Comparison of ENCODE assay signal across 25 cellular contexts in genomic region chr4:108813261-108813660, GRCh38. TPM values are rescaled to one million over a fixed set of nuclear protein-coding genes. Genes with fewer than 3 reads are reported as not detected.
"Had no signal": no experiment of that assay in that cellular context is flagged by ENCODE, and none has a peak within 500 bp of the region (broad histone marks: within the 10 kb centered on the region; RNA-seq: fewer than 3 reads in every experiment).

No MANE protein-coding gene starts in this region.

- H3K36me3 Mint-ChIP-seq: immature natural killer cell; natural killer cell treated with Interleukin-12 subunit alpha and Interleukin-12 subunit beta and Interleukin-15 and Interleukin-18, amount 100 ng/mL, for 72 hours; stimulated activated memory B cell treated with anti-CD40 and anti-IgM and Interleukin-4, amounts not matched to agents 10 μg/mL and 1 μg/mL and 100 μg/mL, for 72 hours had no signal

- H3K4me3 Mint-ChIP-seq: immature natural killer cell; natural killer cell treated with Interleukin-12 subunit alpha and Interleukin-12 subunit beta and Interleukin-15 and Interleukin-18, amount 100 ng/mL, for 72 hours; stimulated activated memory B cell treated with anti-CD40 and anti-IgM and Interleukin-4, amounts not matched to agents 10 μg/mL and 1 μg/mL and 100 μg/mL, for 72 hours; stimulated activated naive CD8-positive, alpha-beta T cell treated with anti-CD3 and anti-CD28 coated beads, Interleukin-15, Interleukin-2, amounts not matched to agents 100 ng/mL and 50 ng/mL, for 24 hours had no signal

- H3K4me1 Mint-ChIP-seq: immature natural killer cell; stimulated activated memory B cell treated with anti-CD40 and anti-IgM and Interleukin-4, amounts not matched to agents 10 μg/mL and 1 μg/mL and 100 μg/mL, for 72 hours had no signal

- H3K4me1 ChIP-seq: esophagus muscularis mucosa, gastroesophageal sphincter, left ventricle myocardium inferior, lower lobe of right lung, pancreas, tibial artery, upper lobe of right lung, vagina had no signal

- H3K9me3 ChIP-seq: esophagus muscularis mucosa, gastroesophageal sphincter, left ventricle myocardium inferior, lower lobe of right lung, pancreas, tibial artery, upper lobe of right lung, vagina had no signal

- H3K27me3 ChIP-seq: esophagus muscularis mucosa, gastroesophageal sphincter, pancreas, tibial artery, upper lobe of right lung, vagina had no signal

- H3K36me3 ChIP-seq: esophagus muscularis mucosa, gastroesophageal sphincter, left ventricle myocardium inferior, lower lobe of right lung, pancreas, tibial artery, upper lobe of right lung, vagina had no signal

- H3K27me3 Mint-ChIP-seq: progenitor cell of endocrine pancreas; stimulated activated memory B cell treated with anti-CD40 and anti-IgM and Interleukin-4, amounts not matched to agents 10 μg/mL and 1 μg/mL and 100 μg/mL, for 72 hours had no signal

- H3K4me3 ChIP-seq: esophagus muscularis mucosa, gastroesophageal sphincter, left ventricle myocardium inferior, lower lobe of right lung, pancreas, tibial artery, upper lobe of right lung, vagina had no signal

- H3K27ac Mint-ChIP-seq: immature natural killer cell; natural killer cell treated with Interleukin-12 subunit alpha and Interleukin-12 subunit beta and Interleukin-15 and Interleukin-18, amount 100 ng/mL, for 72 hours; progenitor cell of endocrine pancreas; stimulated activated memory B cell treated with anti-CD40 and anti-IgM and Interleukin-4, amounts not matched to agents 10 μg/mL and 1 μg/mL and 100 μg/mL, for 72 hours; stimulated activated naive CD8-positive, alpha-beta T cell treated with anti-CD3 and anti-CD28 coated beads, Interleukin-15, Interleukin-2, amounts not matched to agents 100 ng/mL and 50 ng/mL, for 24 hours had no signal

- ATAC-seq: gastroesophageal sphincter; left cardiac atrium; lower lobe of right lung; natural killer cell treated with Interleukin-12 subunit alpha and Interleukin-12 subunit beta and Interleukin-15 and Interleukin-18, amount 100 ng/mL, for 72 hours; pancreas; right cardiac atrium; stimulated activated memory B cell treated with anti-CD40 and anti-IgM and Interleukin-4, amounts not matched to agents 10 μg/mL and 1 μg/mL and 100 μg/mL, for 72 hours; upper lobe of right lung had no signal

- DNase-seq: effector memory CD4-positive, alpha-beta T cell; immature natural killer cell; kidney; left cardiac atrium; left ventricle myocardium inferior; lower lobe of right lung; mesenchymal stem cell; midbrain; occipital lobe; pancreas; right cardiac atrium; small intestine; stimulated activated CD4-positive, alpha-beta T cell treated with anti-CD3 and anti-CD28 coated beads, Interleukin-12 subunit alpha, Interleukin-12 subunit beta, amount 100 ng/mL, for 4 hours; stimulated activated CD8-positive, alpha-beta memory T cell treated with anti-CD3 and anti-CD28 coated beads, Interleukin-4, amount 100 ng/mL, for 48 hours; tibial artery; upper lobe of right lung had no signal

- H3K27ac ChIP-seq: epithelial cell of prostate, esophagus muscularis mucosa, gastroesophageal sphincter, left ventricle myocardium inferior, lower lobe of right lung, pancreas, tibial artery, upper lobe of right lung, vagina had no signal

- H3K9me3 Mint-ChIP-seq: natural killer cell treated with Interleukin-12 subunit alpha and Interleukin-12 subunit beta and Interleukin-15 and Interleukin-18, amount 100 ng/mL, for 72 hours; stimulated activated memory B cell treated with anti-CD40 and anti-IgM and Interleukin-4, amounts not matched to agents 10 μg/mL and 1 μg/mL and 100 μg/mL, for 72 hours; stimulated activated naive CD8-positive, alpha-beta T cell treated with anti-CD3 and anti-CD28 coated beads, Interleukin-15, Interleukin-2, amounts not matched to agents 100 ng/mL and 50 ng/mL, for 24 hours had no signal

RNA-seq across cellular contexts. Expression of gene ETNPPL, which starts 50.4 kb away (rescaled TPM):
- total RNA-seq: fibroblast of villous mesenchyme; gastroesophageal sphincter; kidney; lower lobe of right lung; natural killer cell treated with Interleukin-12 subunit alpha and Interleukin-12 subunit beta and Interleukin-15 and Interleukin-18, amount 100 ng/mL, for 72 hours; upper lobe of right lung; vagina had no signal
- polyA plus RNA-seq: immature natural killer cell, pancreas had no signal
